In genomic region chr3:41026394-41027177, GRCh38 we compare ENCODE assay signal across 10 cellular contexts.
DNase-seq lines count a peak whose midpoint lies in the region; TF ChIP-seq lines count a peak whose summit lies in the region.
"Had no signal": no experiment of that assay in that cellular context is flagged by ENCODE, and none has a peak within 500 bp of the region (broad histone marks: within the 10 kb centered on the region; RNA-seq: fewer than 3 reads in every experiment).

No MANE protein-coding gene starts in this region.

- DNase-seq in LHCN-M2 (ENCODE audit: low read depth) = peak; percentile 86
- DNase-seq in astrocyte of the spinal cord (ENCODE audit: low read depth, low spot score) = peak; percentile 84
- DNase-seq in iPS-NIHi11 (ENCODE audit: low spot score) = peak; percentile 32
- DNase-seq in skeletal muscle cell (ENCODE audit: low read depth) = peak; percentile 68
- DNase-seq in NCI-H1092 (lab: John Stamatoyannopoulos, UW) = no peak
- no peak for DNase-seq in SIG-M5 (lab: John Stamatoyannopoulos, UW)
- no peak for DNase-seq in NOMO-1 treated with DMSO at 0.1 percent for 48 hours (lab: John Stamatoyannopoulos, UW; ENCODE audit: unreplicated experiment)
- DNase-seq in effector CD8-positive, alpha-beta T cell (lab: John Stamatoyannopoulos, UW) = no peak

- in situ Hi-C loops in astrocyte of the spinal cord (cut with HindIII; ENCODE audit: low sequenced_read_pairs) = no loop called here

- H3K4me3 ChIP-seq in astrocyte of the spinal cord (ENCODE audit: low read depth, low read length) = no peak overlapping the region
- H3K4me3 ChIP-seq in skeletal muscle cell (ENCODE audit: low read depth, low read length) = no peak overlapping the region
- H3K4me3 ChIP-seq: lung, Peyer's patch had no signal

- no peak for TF ChIP-seq CTCF in astrocyte of the spinal cord (IDR thresholded peaks at IDR 0.05; ENCODE audit: low read depth, low read length)

Comparison
In these comparisons a context has a peak if more than half of its experiments do, and no peak if none do; other contexts are left out.
1. DNase-seq: peak in LHCN-M2 (single experiment), astrocyte of the spinal cord (single experiment), iPS-NIHi11 (single experiment) and skeletal muscle cell (single experiment); none in NCI-H1092 (single experiment), SIG-M5 (single experiment), NOMO-1 treated with DMSO at 0.1 percent for 48 hours (single experiment) and effector CD8-positive, alpha-beta T cell (single experiment).